Comparison of ENCODE assay signal across 29 cellular contexts in the genomic region with DNA sequence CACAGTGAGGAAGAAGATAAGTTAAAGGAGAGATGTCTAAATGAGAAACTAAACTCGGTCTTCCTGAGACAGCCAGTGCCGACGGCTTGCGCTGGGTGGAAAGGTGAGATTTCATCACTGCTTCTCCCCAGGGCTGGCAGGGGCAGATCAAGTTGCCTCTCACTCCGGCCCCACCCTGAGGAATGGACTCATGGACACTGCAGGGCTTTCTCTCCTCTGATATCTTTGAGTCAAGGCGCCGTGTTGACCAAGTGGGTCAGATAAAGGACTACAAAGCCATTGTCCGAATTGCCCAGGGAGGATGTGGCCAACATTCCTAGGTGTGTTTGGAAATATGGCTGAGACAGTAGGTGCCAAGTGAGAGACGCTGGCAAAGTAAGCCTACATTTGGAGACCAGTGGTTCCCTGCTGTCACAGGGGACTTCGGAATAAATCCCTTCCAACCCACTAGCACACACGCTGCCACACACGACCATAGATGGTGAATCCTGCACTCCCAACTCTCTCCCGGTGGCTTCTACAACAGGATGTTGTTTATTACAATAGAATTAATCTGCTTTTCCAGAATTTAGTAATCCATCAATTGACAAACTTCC.
DNase-seq lines count a peak whose midpoint lies in the region; ATAC-seq, FAIRE-seq and TF ChIP-seq lines count a peak whose summit lies in the region.
"Had no signal": no experiment of that assay in that cellular context is flagged by ENCODE, and none has a peak within 500 bp of the region (broad histone marks: within the 10 kb centered on the region; RNA-seq: fewer than 3 reads in every experiment).

No MANE protein-coding gene starts in this region.

- TF ChIP-seq POLR2A in HepG2 (IDR thresholded peaks at IDR 0.05; ENCODE audit: insufficient read depth in 1 of 2, low read depth in 2 of 2, low read length in 2 of 2) (no peak), right lobe of liver (IDR thresholded peaks at IDR 0.05) (no peak)

- peaks cover 16% of the 10 kb centered on the region for H3K4me1 ChIP-seq in HepG2 (ENCODE audit: insufficient read depth, low read length)
- H3K4me1 ChIP-seq in right lobe of liver: no peaks in the 10 kb centered on the region
- H3K4me1 ChIP-seq in tibial artery: peaks cover 0 to 8% (median 4%) of the 10 kb centered on the region in 4 donors
- H3K4me1 ChIP-seq: neural progenitor cell, tibial nerve had no signal

- TF ChIP-seq RAD21 in HepG2 (CRISPR knock-in tag; IDR thresholded peaks at IDR 0.05): no peak

- H3K79me2 ChIP-seq in HepG2 (ENCODE audit: insufficient read depth, low read length): no peaks in the 10 kb centered on the region

- peak; percentile 96 for ATAC-seq in HepG2
- no peak for ATAC-seq in right lobe of liver
- no peak for ATAC-seq in HG02840 (IDR thresholded peaks at IDR 0.05; ENCODE audit: low FRiP score, unreplicated experiment)
- ATAC-seq: activated CD4-positive, alpha-beta T cell treated with anti-CD3 and anti-CD28 coated beads for 36 hours; activated naive CD8-positive, alpha-beta T cell treated with anti-CD3 and anti-CD28 coated beads, Interleukin-2, amount 50 U/mL, for 24 hours; K562; stimulated activated naive CD8-positive, alpha-beta T cell treated with anti-CD3 and anti-CD28 coated beads, Interleukin-15, amount 100 ng/mL, for 72 hours had no signal

- TF ChIP-seq EP300 in HepG2 (IDR thresholded peaks at IDR 0.05; ENCODE audit: low read depth in 2 of 2, low read length in 2 of 2) (peak in 1 of 2 experiments; percentile 63; a peak in 1 of 4 replicates), HepG2 (CRISPR knock-in tag; IDR thresholded peaks at IDR 0.05; ENCODE audit: borderline replicate concordance) (peak; percentile 77)

- POLR2A ChIA-PET in HepG2 (lab: Yijun Ruan, JAX): no interaction called here

- H3K9me3 ChIP-seq in HepG2 (ENCODE audit: low read length): no peaks in the 10 kb centered on the region
- H3K9me3 ChIP-seq in right lobe of liver: no peaks in the 10 kb centered on the region
- no peaks in the 10 kb centered on the region for H3K9me3 ChIP-seq in tibial artery
- H3K9me3 ChIP-seq: MG63, prostate gland, tibial nerve had no signal

- WGBS in HepG2 (ENCODE audit: low lambda C conversion rate): 2% methylated on average over 7 of the region's 13 CpGs
- WGBS in right lobe of liver (ENCODE audit: insufficient coverage, low coverage, low lambda C conversion rate, missing lambda C conversion rate): 51% methylated on average over 7 of the region's 13 CpGs

- H3K36me3 ChIP-seq in HepG2 (replicated peaks in 1 of 2; ENCODE audit: control insufficient read depth in 1 of 2, insufficient read depth in 2 of 2, low read length in 2 of 2): no peaks in the 10 kb centered on the region
- no peaks in the 10 kb centered on the region for H3K36me3 ChIP-seq in right lobe of liver
- H3K36me3 ChIP-seq in tibial artery: no peaks in the 10 kb centered on the region
- H3K36me3 ChIP-seq: MG63, neural progenitor cell, prostate gland, tibial nerve had no signal

- H3K27ac ChIP-seq in HepG2 (ENCODE audit: extremely low read length, insufficient read depth, low read length) (no peak overlapping the region), right lobe of liver (no peak overlapping the region), tibial artery (no peak overlapping the region)
- H3K27ac ChIP-seq: neural progenitor cell, prostate gland, SK-N-MC, tibial nerve had no signal

- in situ Hi-C loops in HepG2 (cut with HindIII; ENCODE audit: extremely low pct_ligation_motif_present, low pct_unique_long_range_greater_than_20kb): no loop called here

- intact Hi-C loops in HepG2 (cut with micrococcal nuclease; ENCODE audit: unreplicated experiment) (no loop called here), right lobe of liver (cut with DNase I) (no loop called here), tibial artery (cut with DNase I; ENCODE audit: low total_unique reads) (no loop called here)

- H3K9ac ChIP-seq in HepG2 (ENCODE audit: insufficient read depth, low read depth, low read length): no peak overlapping the region
- H3K9ac ChIP-seq: neural progenitor cell had no signal

- no TSS peak for BruUV-seq in HepG2 (replicated peaks; lab: Mats Ljungman, UMichigan)

- FAIRE-seq in HepG2 (lab: Jason Lieb, UNC): peak; percentile 81
- FAIRE-seq: endothelial cell of umbilical vein, G401.6, H1, K562 had no signal

- CTCF ChIA-PET in HepG2 (lab: Yijun Ruan, JAX; ENCODE audit: low intra/inter-chr PET ratio, low total read pairs): no interaction called here

- H3K27me3 ChIP-seq in HepG2 (ENCODE audit: control insufficient read depth in 1 of 2, insufficient read depth in 2 of 2, low read length in 2 of 2) (no peaks in the 10 kb centered on the region), right lobe of liver (no peaks in the 10 kb centered on the region), tibial artery (no peaks in the 10 kb centered on the region)
- H3K27me3 ChIP-seq: MG63, neural progenitor cell, tibial nerve had no signal

- H3K4me3 ChIP-seq in HepG2 (replicated peaks in 1 of 3; ENCODE audit: insufficient read depth in 1 of 3, low read depth in 2 of 3, low read length in 3 of 3) (peak overlapping the region in 2 of 3 experiments; percentile 5 to 38; a peak in 2 of 6 replicates), right lobe of liver (no peak overlapping the region), cardiac fibroblast (replicated peaks in 1 of 2; ENCODE audit: low read depth in 2 of 2, low read length in 2 of 2) (no peak overlapping the region), tibial artery (no peak overlapping the region)
- H3K4me3 ChIP-seq: K562, lung, MG63, neural progenitor cell, prostate gland, SK-N-MC, tibial nerve had no signal

- no peaks in the 10 kb centered on the region for H4K20me1 ChIP-seq in HepG2 (ENCODE audit: insufficient read depth, low read length)

- peak; percentile 92 for DNase-seq in HepG2 (ENCODE audit: low spot score)
- no peak for DNase-seq in right lobe of liver
- peak; percentile 40 to 60 for DNase-seq in cardiac fibroblast (ENCODE audit: low read depth in 2 of 2)
- DNase-seq in mucosa of gallbladder (ENCODE audit: low spot score): peak; percentile 36
- DNase-seq in stimulated activated naive CD4-positive, alpha-beta T cell treated with Interleukin-2 at 50 U/mL for 16 hours (lab: John Stamatoyannopoulos, UW): no peak
- DNase-seq in tibial artery: no peak
- no peak for DNase-seq in SIG-M5 treated with dmso at 0.1 percent for 504 hours (lab: John Stamatoyannopoulos, UW; ENCODE audit: unreplicated experiment)
- DNase-seq: activated CD4-positive, alpha-beta T cell treated with anti-CD3 and anti-CD28 coated beads for 36 hours; activated CD8-positive, alpha-beta memory T cell treated with anti-CD3 and anti-CD28 coated beads for 24 hours; activated gamma-delta T cell treated with Interleukin-2 at 50 U/mL for 16 hours; activated naive CD8-positive, alpha-beta T cell treated with anti-CD3 and anti-CD28 coated beads, Interleukin-2, amount 50 U/mL, for 24 hours; activated T-cell treated with anti-CD3 and anti-CD28 coated beads, Interleukin-2, amount 50 U/mL, for 1 hour; DMS53; MG63; NCI-H1417; NCI-H2029 treated with DMSO at 0.1 percent for 48 hours; NCI-H748 treated with DMSO at 0.1 percent for 48 hours; stimulated activated naive CD8-positive, alpha-beta T cell treated with anti-CD3 and anti-CD28 coated beads, Interleukin-15, amount 100 ng/mL, for 72 hours; T-helper 2 cell had no signal

- H2AFZ ChIP-seq in HepG2 (ENCODE audit: low read length): peak overlapping the region; percentile 47
- H2AFZ ChIP-seq: neural progenitor cell had no signal

- TF ChIP-seq CTCF in HepG2 (CRISPR knock-in tag; IDR thresholded peaks at IDR 0.05) (no peak), right lobe of liver (IDR thresholded peaks at IDR 0.05) (no peak), cardiac fibroblast (IDR thresholded peaks at IDR 0.05; ENCODE audit: low read depth, low read length) (no peak), tibial artery (IDR thresholded peaks at IDR 0.05) (no peak)

- H3K4me2 ChIP-seq in HepG2 (ENCODE audit: low read depth, low read length): peak overlapping the region; percentile 75
- H3K4me2 ChIP-seq: neural progenitor cell had no signal

TF ChIP-seq in HepG2, 621 proteins besides CTCF, POLR2A, EP300 and RAD21 (continues in another document):
- TF ChIP-seq SNRNP70 (IDR thresholded peaks at IDR 0.05; ENCODE audit: low read depth, low read length) (no peak), NR2F1 (CRISPR knock-in tag; IDR thresholded peaks at IDR 0.05) (no peak), ZNF451 (CRISPR knock-in tag; IDR thresholded peaks at IDR 0.05) (no peak), MAZ (IDR thresholded peaks at IDR 0.05; ENCODE audit: borderline replicate concordance, low read depth, low read length) (peak; percentile 83), MAZ (CRISPR knock-in tag; IDR thresholded peaks at IDR 0.05; ENCODE audit: low read depth) (no peak)

Comparison
In these comparisons a context has a peak if more than half of its experiments do, and no peak if none do; other contexts are left out.
1. DNase-seq: peak in HepG2 (single experiment), cardiac fibroblast (2 of 2) and mucosa of gallbladder (single experiment); none in right lobe of liver (0 of 3), stimulated activated naive CD4-positive, alpha-beta T cell treated with Interleukin-2 at 50 U/mL for 16 hours (single experiment), tibial artery (0 of 2) and SIG-M5 treated with dmso at 0.1 percent for 504 hours (single experiment).
2. H3K4me3 ChIP-seq: peak in HepG2 (2 of 3); none in right lobe of liver (0 of 3), cardiac fibroblast (0 of 2) and tibial artery (0 of 2).